Comparison of ENCODE assay signal across 7 cellular contexts in the genomic region with DNA sequence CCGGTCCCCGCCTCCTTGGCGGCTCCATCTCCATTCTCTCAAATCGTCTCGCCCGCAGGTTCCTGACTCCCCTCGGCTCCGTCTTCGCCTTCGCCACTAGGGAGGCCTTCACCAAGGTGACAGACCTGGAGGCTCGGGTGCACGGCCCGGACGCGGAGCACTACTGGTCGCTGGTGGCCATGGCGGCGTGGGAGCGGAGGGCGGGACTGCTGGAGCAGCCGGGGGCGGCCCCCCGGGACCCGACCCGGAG. TPM values are rescaled to one million over a fixed set of nuclear protein-coding genes. Genes with fewer than 3 reads are reported as not detected.
A peak's percentile ranks its signal among the peaks of the same experiment; 100 is the strongest.
DNase-seq lines count a peak whose midpoint lies in the region; ATAC-seq and TF ChIP-seq lines count a peak whose summit lies in the region.

No MANE protein-coding gene starts in this region.

- in situ Hi-C loops in Panc1 (cut with HindIII; ENCODE audit: low pct_unique_long_range_greater_than_20kb, low sequenced_read_pairs) = no loop called here

- intact Hi-C loops in Panc1 (cut with micrococcal nuclease; ENCODE audit: unreplicated experiment) = loop anchor here (5.0 kb wide), 1 partner anchor 93 kb away; no protein-coding TSS in a partner anchor

- H3K4me3 ChIP-seq in Panc1 (ENCODE audit: low read depth in 2 of 2, low read length in 2 of 2) = peak overlapping the region; percentile 59 to 67
- H3K4me3 ChIP-seq in fibroblast of lung (replicated peaks in 1 of 4; ENCODE audit: control extremely low read depth in 1 of 4, insufficient read depth in 1 of 4, low read depth in 3 of 4, low read length in 4 of 4) = peak overlapping the region; percentile 56 to 76 (median 65)
- peak overlapping the region; percentile 62 for H3K4me3 ChIP-seq in skeletal muscle cell (ENCODE audit: low read depth, low read length)

- no peaks in the 10 kb centered on the region for H3K79me2 ChIP-seq in fibroblast of lung (ENCODE audit: control insufficient read depth, insufficient read depth, low read length)

- peaks cover 6% of the 10 kb centered on the region for H3K4me1 ChIP-seq in Panc1 (ENCODE audit: control insufficient read depth, insufficient read depth, low read length)
- peaks cover 8% of the 10 kb centered on the region for H3K4me1 ChIP-seq in fibroblast of lung (ENCODE audit: control insufficient read depth, extremely low read depth, insufficient read depth, low read length)

- ATAC-seq in GM21576 (IDR thresholded peaks at IDR 0.05; ENCODE audit: unreplicated experiment) = peak; percentile 30
- no peak for ATAC-seq in Panc1
- ATAC-seq in HG03457 (IDR thresholded peaks at IDR 0.05; ENCODE audit: unreplicated experiment) = no peak
- no peak for ATAC-seq in HG03565 (IDR thresholded peaks at IDR 0.05; ENCODE audit: unreplicated experiment)

- peak overlapping the region; percentile 61 for H3K27ac ChIP-seq in Panc1 (ENCODE audit: low read length)
- peak overlapping the region; percentile 78 for H3K27ac ChIP-seq in fibroblast of lung (ENCODE audit: insufficient read depth, low read length)

- DNase-seq in Panc1 (ENCODE audit: low read depth, low spot score) (no peak), fibroblast of lung (ENCODE audit: low read depth in 2 of 2) (no peak), skeletal muscle cell (ENCODE audit: low read depth) (no peak), GM03348 (ENCODE audit: low spot score) (no peak)

- H3K9ac ChIP-seq in fibroblast of lung (ENCODE audit: insufficient read depth, low read length) = peak overlapping the region; percentile 90

- H3K9me3 ChIP-seq in Panc1 (ENCODE audit: control insufficient read depth, insufficient read depth, low read depth, low read length) = no peaks in the 10 kb centered on the region
- H3K9me3 ChIP-seq in fibroblast of lung (ENCODE audit: control insufficient read depth, insufficient read depth, low read depth, low read length) = no peaks in the 10 kb centered on the region

- no peaks in the 10 kb centered on the region; the same call in 1 of the 2 replicates for H3K36me3 ChIP-seq in Panc1 (ENCODE audit: control insufficient read depth, insufficient read depth, low read length)
- no peaks in the 10 kb centered on the region for H3K36me3 ChIP-seq in fibroblast of lung (ENCODE audit: control insufficient read depth, insufficient read depth, low read length)

- H3K4me2 ChIP-seq in fibroblast of lung (ENCODE audit: extremely low read depth, insufficient read depth, low read length) = peak overlapping the region; percentile 84

- no peaks in the 10 kb centered on the region for H3K27me3 ChIP-seq in Panc1 (ENCODE audit: control insufficient read depth, insufficient read depth, low read length)
- peaks cover 3% of the 10 kb centered on the region for H3K27me3 ChIP-seq in fibroblast of lung (ENCODE audit: control insufficient read depth, insufficient read depth, low read length)

- POLR2A ChIA-PET in Panc1 (lab: Charles Lee) = interaction anchor here (0.6 kb wide), 1 partner anchor 331 kb away, joined by 3 read pairs; no protein-coding TSS in a partner anchor

- TF ChIP-seq CTCF in Panc1 (IDR thresholded peaks at IDR 0.05) (no peak), fibroblast of lung (conservative IDR thresholded peaks at IDR 0.05 in 1 of 2, IDR thresholded peaks at IDR 0.05 in 1 of 2; ENCODE audit: low read depth in 1 of 2, low read length in 2 of 2) (no peak)

- no peaks in the 10 kb centered on the region for H4K20me1 ChIP-seq in fibroblast of lung (ENCODE audit: control insufficient read depth, extremely low read depth, insufficient read depth, low read length)

- CTCF ChIA-PET in Panc1 (lab: Charles Lee) = no interaction called here

- peak overlapping the region; percentile 75 for H2AFZ ChIP-seq in fibroblast of lung (ENCODE audit: low read length)

- BruUV-seq in Panc1 (replicated peaks; lab: Mats Ljungman, UMichigan) = no TSS peak

RNA-seq across cellular contexts. Expression of a gene that starts 0.9 kb away (rescaled TPM):
- not detected for total RNA-seq in Panc1 (2021; ENCODE audit: unreplicated experiment)
- 0.79 TPM for polyA plus RNA-seq in Panc1 (2012; ENCODE audit: insufficient read length)
- total RNA-seq in fibroblast of lung = not detected in 2 replicates
- polyA plus RNA-seq in fibroblast of lung = not detected in 2 replicates
- 0.18 TPM in 1 of 2 replicates, not detected in the other for polyA plus RNA-seq in fibroblast of lung (2012)
- not detected in 2 replicates for polyA minus RNA-seq in fibroblast of lung (ENCODE audit: low replicate concordance)

RNA-seq across cellular contexts. Expression of a gene that starts 3.5 kb away (rescaled TPM):
- total RNA-seq in Panc1 (2021; ENCODE audit: unreplicated experiment) (0.49 TPM), fibroblast of lung (0.33 and 1.5 TPM in 2 replicates)
- polyA plus RNA-seq in Panc1 (2012; ENCODE audit: insufficient read length) = 1.7 TPM
- polyA plus RNA-seq in fibroblast of lung = 0.40 TPM in 1 of 2 replicates, not detected in the other
- polyA plus RNA-seq in fibroblast of lung (2012) = 0.59 TPM in 1 of 2 replicates, not detected in the other
- polyA minus RNA-seq in fibroblast of lung (ENCODE audit: low replicate concordance) = not detected in 2 replicates

RNA-seq across cellular contexts. Expression of a gene that starts 6.3 kb away (rescaled TPM):
- 156 TPM for total RNA-seq in Panc1 (2021; ENCODE audit: unreplicated experiment)
- 159 TPM for polyA plus RNA-seq in Panc1 (2012; ENCODE audit: insufficient read length)
- total RNA-seq in fibroblast of lung = 110 and 163 TPM in 2 replicates
- polyA plus RNA-seq in fibroblast of lung = 184 and 272 TPM in 2 replicates
- 198 and 300 TPM in 2 replicates for polyA plus RNA-seq in fibroblast of lung (2012)
- 256 and 411 TPM in 2 replicates for polyA minus RNA-seq in fibroblast of lung (ENCODE audit: low replicate concordance)

RNA-seq across cellular contexts. Expression of a gene that starts 17.3 kb away (rescaled TPM):
- total RNA-seq in Panc1 (2021; ENCODE audit: unreplicated experiment) = 40.2 TPM
- 39.1 TPM for polyA plus RNA-seq in Panc1 (2012; ENCODE audit: insufficient read length)
- total RNA-seq in fibroblast of lung = 13.6 and 14.9 TPM in 2 replicates
- polyA plus RNA-seq in fibroblast of lung = 12.7 and 14.3 TPM in 2 replicates
- 13.6 and 15.2 TPM in 2 replicates for polyA plus RNA-seq in fibroblast of lung (2012)
- polyA minus RNA-seq in fibroblast of lung (ENCODE audit: low replicate concordance) = 26.1 and 36.7 TPM in 2 replicates
